In genomic region chr2:68789603-68790002, GRCh38 we compare ENCODE assay signal across 9 cellular contexts. TPM values are rescaled to one million over a fixed set of nuclear protein-coding genes. Genes with fewer than 3 reads are reported as not detected.
DNase-seq lines count a peak whose midpoint lies in the region; ATAC-seq and TF ChIP-seq lines count a peak whose summit lies in the region.
"Had no signal": no experiment of that assay in that cellular context is flagged by ENCODE, and none has a peak within 500 bp of the region (broad histone marks: within the 10 kb centered on the region; RNA-seq: fewer than 3 reads in every experiment).

No MANE protein-coding gene starts in this region.

- TF ChIP-seq CTCF in GM10248 (IDR thresholded peaks at IDR 0.05; ENCODE audit: control extremely low read depth, extremely low read depth, low read depth, missing control alignments) (no peak), osteocyte (IDR thresholded peaks at IDR 0.05) (no peak)

- peaks cover 26% of the 10 kb centered on the region for H3K27me3 Mint-ChIP-seq in osteocyte (ENCODE audit: unreplicated experiment)

- H3K9me3 Mint-ChIP-seq in osteocyte (ENCODE audit: unreplicated experiment) = peaks cover 7% of the 10 kb centered on the region
- H3K9me3 Mint-ChIP-seq: endodermal cell had no signal

- H3K4me1 Mint-ChIP-seq in osteocyte (ENCODE audit: unreplicated experiment) = no peaks in the 10 kb centered on the region

- H3K36me3 Mint-ChIP-seq in osteocyte (ENCODE audit: unreplicated experiment) = no peaks in the 10 kb centered on the region

- CTCF ChIA-PET in GM10248 (lab: Yijun Ruan, JAX) = interaction anchor here (0.5 to 8.0 kb wide), 8 partner anchors 9 to 61 kb away, joined by 3 to 53 read pairs (median 15); no protein-coding TSS in a partner anchor

- POLR2A ChIA-PET in GM10248 (lab: Yijun Ruan, JAX) = no interaction called here

- no peak overlapping the region for H3K4me3 Mint-ChIP-seq in osteocyte (ENCODE audit: unreplicated experiment)
- H3K4me3 Mint-ChIP-seq: endodermal cell had no signal

- DNase-seq in GM10248 (ENCODE audit: extremely low spot score) = peak; percentile 87
- DNase-seq in activated T-helper 9 cell treated with anti-CD3 and anti-CD28 coated beads, Interleukin-2, amount 50 U/mL, for 16 hours (ENCODE audit: low read depth) = peak; percentile 26
- DNase-seq in NCI-H146 (lab: John Stamatoyannopoulos, UW) = no peak
- DNase-seq in COR-L47 (lab: John Stamatoyannopoulos, UW) = no peak
- DNase-seq in osteocyte (ENCODE audit: extremely low spot score, unreplicated experiment) = no peak
- DNase-seq in kidney tubule cell (ENCODE audit: low spot score) = no peak
- DNase-seq: endodermal cell had no signal

- no peak overlapping the region for H3K27ac Mint-ChIP-seq in osteocyte (ENCODE audit: unreplicated experiment)
- H3K27ac Mint-ChIP-seq: endodermal cell had no signal

- peak; percentile 97 for ATAC-seq in GM19324 (IDR thresholded peaks at IDR 0.05; ENCODE audit: low FRiP score, unreplicated experiment)
- peak; percentile 99 for ATAC-seq in HG03039 (IDR thresholded peaks at IDR 0.05; ENCODE audit: unreplicated experiment)

RNA-seq across cellular contexts. Expression of gene ARHGAP25, which starts 55.0 kb away (rescaled TPM):
- total RNA-seq in osteocyte = 0.42 and 0.43 TPM in 2 replicates

Comparison
In these comparisons a context has a peak if more than half of its experiments do, and no peak if none do; other contexts are left out.
1. DNase-seq: peak in GM10248 (single experiment) and activated T-helper 9 cell treated with anti-CD3 and anti-CD28 coated beads, Interleukin-2, amount 50 U/mL, for 16 hours (single experiment); none in NCI-H146 (single experiment), COR-L47 (single experiment), osteocyte (single experiment) and kidney tubule cell (single experiment).